8 cellular contexts compared by ENCODE assay signal in the genomic region with DNA sequence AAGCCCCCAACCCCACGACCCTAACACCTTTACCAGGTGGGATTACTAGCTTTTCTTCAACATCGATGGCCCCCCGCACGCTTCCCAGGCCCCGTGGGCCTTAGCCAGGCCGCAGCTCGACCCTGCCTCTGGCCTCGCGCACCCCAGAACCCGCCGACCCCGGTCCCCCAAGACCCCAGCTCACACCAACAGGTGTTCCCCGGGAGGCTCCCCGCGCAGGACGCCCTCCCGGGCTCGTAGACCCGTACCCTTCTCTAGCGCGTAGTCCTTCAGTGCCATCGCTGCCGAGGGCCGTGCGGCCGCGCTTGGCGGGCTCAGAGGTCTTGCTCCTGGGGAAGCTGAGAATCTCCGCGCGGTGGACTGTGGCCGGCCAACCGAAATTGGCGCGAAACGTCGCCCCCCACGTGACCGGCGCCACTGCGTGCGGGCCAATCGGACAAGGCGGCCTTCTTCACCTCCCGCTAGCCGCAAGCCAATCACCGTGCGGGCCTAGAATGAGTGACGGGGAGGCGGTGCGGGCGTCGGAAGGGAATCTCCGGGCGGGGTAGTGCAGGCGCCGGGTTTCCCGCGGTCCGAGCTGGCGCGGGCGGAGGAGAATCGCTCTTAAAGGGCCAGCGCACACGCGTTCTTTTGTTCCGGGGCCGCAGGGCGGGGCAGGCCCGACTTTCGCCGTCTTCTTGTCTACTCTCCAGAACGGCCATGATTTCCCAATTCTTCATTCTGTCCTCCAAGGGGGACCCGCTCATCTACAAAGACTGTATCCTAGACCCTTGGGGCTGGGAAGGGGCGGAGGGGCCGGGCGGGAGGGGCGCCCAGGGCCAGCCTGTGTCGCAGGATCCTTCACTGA. TPM values are rescaled to one million over a fixed set of nuclear protein-coding genes. Genes with fewer than 3 reads are reported as not detected.
DNase-seq lines count a peak whose midpoint lies in the region; ATAC-seq and TF ChIP-seq lines count a peak whose summit lies in the region.

A gene with protein sequence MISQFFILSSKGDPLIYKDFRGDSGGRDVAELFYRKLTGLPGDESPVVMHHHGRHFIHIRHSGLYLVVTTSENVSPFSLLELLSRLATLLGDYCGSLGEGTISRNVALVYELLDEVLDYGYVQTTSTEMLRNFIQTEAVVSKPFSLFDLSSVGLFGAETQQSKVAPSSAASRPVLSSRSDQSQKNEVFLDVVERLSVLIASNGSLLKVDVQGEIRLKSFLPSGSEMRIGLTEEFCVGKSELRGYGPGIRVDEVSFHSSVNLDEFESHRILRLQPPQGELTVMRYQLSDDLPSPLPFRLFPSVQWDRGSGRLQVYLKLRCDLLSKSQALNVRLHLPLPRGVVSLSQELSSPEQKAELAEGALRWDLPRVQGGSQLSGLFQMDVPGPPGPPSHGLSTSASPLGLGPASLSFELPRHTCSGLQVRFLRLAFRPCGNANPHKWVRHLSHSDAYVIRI (plus strand): TSS at position 628 of the 847 bp plus-strand sequence. CDS start 72 bp downstream, at position 700.
A gene (minus strand): TSS at position 382 of the 847 bp plus-strand sequence. CDS start 103 bp downstream, at position 279.

- H3K4me3 ChIP-seq in BLaER1 treated with 17β-estradiol and CSF1 and Interleukin-3, amounts not matched to agents 10 nM and 100 nM = peak within 1 kb of the TSS; percentile 77 to 97 (median 86)
- H3K4me3 ChIP-seq in left lung = peak within 1 kb of the TSS; percentile 90 to 95

- intact Hi-C loops in left lung (cut with DNase I) = no loop called here

- peaks cover 28 to 59% (median 47%) of the 10 kb centered on the region in 10 experiments for H3K4me1 ChIP-seq in BLaER1 treated with 17β-estradiol and CSF1 and Interleukin-3, amounts not matched to agents 10 nM and 100 nM
- H3K4me1 ChIP-seq in left lung = peaks cover 20 to 28% of the 10 kb centered on the region in 2 donors

- H3K4me2 ChIP-seq in BLaER1 treated with 17β-estradiol and CSF1 and Interleukin-3, amounts not matched to agents 10 nM and 100 nM = peak within 1 kb of the TSS; percentile 87 to 99 (median 94)

- peaks cover 0 to 44% (median 38%) of the 10 kb centered on the region in 11 experiments; a peak in 17 of 22 replicates for H4K20me1 ChIP-seq in BLaER1 treated with 17β-estradiol and CSF1 and Interleukin-3, amounts not matched to agents 10 nM and 100 nM

- H3K27me3 ChIP-seq in BLaER1 treated with 17β-estradiol and CSF1 and Interleukin-3, amounts not matched to agents 10 nM and 100 nM = no peaks in the 10 kb centered on the region
- no peaks in the 10 kb centered on the region for H3K27me3 ChIP-seq in left lung

- H3K36me3 ChIP-seq in BLaER1 treated with 17β-estradiol and CSF1 and Interleukin-3, amounts not matched to agents 10 nM and 100 nM = peaks cover 61 to 75% (median 69%) of the 10 kb centered on the region in 11 experiments
- peaks cover 0 to 65% of the 10 kb centered on the region in 2 donors for H3K36me3 ChIP-seq in left lung

- ATAC-seq in GM19351 (IDR thresholded peaks at IDR 0.05; ENCODE audit: unreplicated experiment) (peak; percentile 83), HG03521 (IDR thresholded peaks at IDR 0.05; ENCODE audit: unreplicated experiment) (peak; percentile 84), left lung (peak; percentile 94)

- peak within 1 kb of the TSS; percentile 65 to 99 (median 96) for H3K27ac ChIP-seq in BLaER1 treated with 17β-estradiol and CSF1 and Interleukin-3, amounts not matched to agents 10 nM and 100 nM
- H3K27ac ChIP-seq in left lung = peak within 1 kb of the TSS; percentile 93 to 97

- no peaks in the 10 kb centered on the region for H3K9me3 ChIP-seq in BLaER1 treated with 17β-estradiol and CSF1 and Interleukin-3, amounts not matched to agents 10 nM and 100 nM (replicated peaks in 1 of 11)
- H3K9me3 ChIP-seq in left lung = no peaks in the 10 kb centered on the region

- DNase-seq in NCI-H748 (lab: John Stamatoyannopoulos, UW; ENCODE audit: unreplicated experiment) = peak; percentile 99
- DNase-seq in activated CD4-positive, alpha-beta T cell treated with anti-CD3 and anti-CD28 coated beads, Interleukin-2, amount 50 U/mL, for 1 hour = peak; percentile 92
- DNase-seq in dedifferentiated amniotic fluid mesenchymal stem cell (ENCODE audit: extremely low spot score) = peak; percentile 98
- peak; percentile 99 to 100 for DNase-seq in left lung
- peak; percentile 96 to 97 for DNase-seq in stimulated activated CD4-positive, alpha-beta T cell treated with anti-CD3 and anti-CD28 coated beads, Interleukin-2, amount 100 ng/mL, for 48 hours

- H3K9ac ChIP-seq in BLaER1 treated with 17β-estradiol and CSF1 and Interleukin-3, amounts not matched to agents 10 nM and 100 nM = peak within 1 kb of the TSS; percentile 79 to 99 (median 97)

- peak in 1 of 2 donors; percentile 13 for TF ChIP-seq CTCF in left lung (IDR thresholded peaks at IDR 0.05)

RNA-seq across cellular contexts. Expression of the first gene that starts in this region (rescaled TPM):
- total RNA-seq in left lung = 10 to 100 TPM; 16.7 to 18.2 TPM

RNA-seq across cellular contexts. Expression of the second gene that starts in this region (rescaled TPM):
- total RNA-seq in left lung = 10 to 100 TPM; 53.7 to 89.3 TPM

Comparison
In these comparisons a context has a peak if more than half of its experiments do, and no peak if none do; other contexts are left out.
1. Peak in every context shown above with its lines: DNase-seq, ATAC-seq, H3K4me3 ChIP-seq and H3K27ac ChIP-seq.